In genomic region chr2:20713585-20713984, GRCh38 we compare ENCODE assay signal across 1 cellular context. TPM values are rescaled to one million over a fixed set of nuclear protein-coding genes. Genes with fewer than 3 reads are reported as not detected.
"Had no signal": no experiment of that assay in that cellular context is flagged by ENCODE, and none has a peak within 500 bp of the region (broad histone marks: within the 10 kb centered on the region; RNA-seq: fewer than 3 reads in every experiment).

No MANE protein-coding gene starts in this region.

RNA-seq across cellular contexts. Expression of gene GDF7, which starts 46.6 kb away (rescaled TPM):
- total RNA-seq: HT-29 had no signal
